Comparison of ENCODE assay signal across 8 cellular contexts in genomic region chr3:9770276-9770812, GRCh38. TPM values are rescaled to one million over a fixed set of nuclear protein-coding genes. Genes with fewer than 3 reads are reported as not detected.
DNase-seq lines count a peak whose midpoint lies in the region; ATAC-seq, FAIRE-seq and TF ChIP-seq lines count a peak whose summit lies in the region.

No MANE protein-coding gene starts in this region.

- H3K36me3 Mint-ChIP-seq in T-helper 17 cell (ENCODE audit: low read depth), result no peaks in the 10 kb centered on the region

- 0 out of 2 replicates have a peak, but pooled peaks cover 2% of the 10 kb centered on the region for H3F3A ChIP-seq in DOHH2 (ENCODE audit: control insufficient read depth, insufficient read depth)
- no peaks in the 10 kb centered on the region for H3F3A ChIP-seq in neural cell (ENCODE audit: insufficient read depth, low read length, poor library complexity, severe bottlenecking)

- TF ChIP-seq CTCF in DOHH2 (IDR thresholded peaks at IDR 0.05; ENCODE audit: low read depth, low read length, poor library complexity, severe bottlenecking), result no peak
- TF ChIP-seq CTCF in neural cell (IDR thresholded peaks at IDR 0.05; ENCODE audit: poor library complexity, severe bottlenecking), result no peak
- TF ChIP-seq CTCF in foreskin keratinocyte (conservative IDR thresholded peaks at IDR 0.05), result no peak

- no peak for FAIRE-seq in GM19239 (lab: Jason Lieb, UNC)

- H3K4me3 ChIP-seq in DOHH2 (ENCODE audit: low read length), result peak overlapping the region; percentile 65
- peak overlapping the region; percentile 61 for H3K4me3 ChIP-seq in neural cell (ENCODE audit: low read length)

- H3K27ac ChIP-seq in DOHH2 (ENCODE audit: low read depth, low read length), result no peak overlapping the region
- no peak overlapping the region for H3K27ac ChIP-seq in neural cell (ENCODE audit: low read length)
- H3K27ac ChIP-seq in foreskin keratinocyte, result no peak overlapping the region

- H3K9me2 ChIP-seq in DOHH2 (replicated peaks; ENCODE audit: control insufficient read depth, low read length), result no peaks in the 10 kb centered on the region
- no peaks in the 10 kb centered on the region for H3K9me2 ChIP-seq in neural cell (ENCODE audit: insufficient read depth, low read length)

- no peak for TF ChIP-seq RAD21 in neural cell (conservative IDR thresholded peaks at IDR 0.05)

- peaks cover 36% of the 10 kb centered on the region for H3K4me1 Mint-ChIP-seq in T-helper 17 cell

- H3K79me2 ChIP-seq in DOHH2 (ENCODE audit: control insufficient read depth, low read length), result no peaks in the 10 kb centered on the region
- H3K79me2 ChIP-seq in neural cell (replicated peaks; ENCODE audit: insufficient read depth, low read length), result no peaks in the 10 kb centered on the region

- H3K36me3 ChIP-seq in DOHH2 (ENCODE audit: control insufficient read depth, low read length), result no peaks in the 10 kb centered on the region
- H3K36me3 ChIP-seq in neural cell (ENCODE audit: insufficient read depth, low read length), result no peaks in the 10 kb centered on the region

- no peak for TF ChIP-seq EP300 in neural cell (conservative IDR thresholded peaks at IDR 0.05; ENCODE audit: poor library complexity, severe bottlenecking)

- H3K4me1 ChIP-seq in DOHH2 (ENCODE audit: control insufficient read depth, low read length), result peaks cover 27% of the 10 kb centered on the region
- no peaks in the 10 kb centered on the region for H3K4me1 ChIP-seq in foreskin keratinocyte

- H3K9me3 ChIP-seq in DOHH2 (ENCODE audit: control insufficient read depth, insufficient read depth, low read length) (no peaks in the 10 kb centered on the region), T-helper 17 cell (ENCODE audit: control insufficient read depth, low read length, poor library complexity, severe bottlenecking) (no peaks in the 10 kb centered on the region), neural cell (ENCODE audit: low read length) (no peaks in the 10 kb centered on the region)

- H3K27me3 Mint-ChIP-seq in T-helper 17 cell, result no peaks in the 10 kb centered on the region

- peak overlapping the region; percentile 53 for H3K9ac ChIP-seq in neural cell (ENCODE audit: low read length)

- ATAC-seq in T-helper 17 cell (no peak), foreskin keratinocyte (no peak), GM21528 (IDR thresholded peaks at IDR 0.05; ENCODE audit: low FRiP score, unreplicated experiment) (no peak)

- H3K4me3 Mint-ChIP-seq in T-helper 17 cell, result peak overlapping the region; percentile 69

- H2AFZ ChIP-seq in neural cell (ENCODE audit: low read depth, low read length), result no peak overlapping the region

- H3K27me3 ChIP-seq in DOHH2 (ENCODE audit: control insufficient read depth, low read length) (peaks cover 11% of the 10 kb centered on the region), neural cell (ENCODE audit: insufficient read depth, low read depth, low read length) (no peaks in the 10 kb centered on the region), foreskin keratinocyte (peaks cover 2% of the 10 kb centered on the region)

- H3K27ac Mint-ChIP-seq in T-helper 17 cell, result no peak overlapping the region

- DNase-seq in T-helper 17 cell (no peak), fibroblast of peridontal ligament (ENCODE audit: extremely low read depth) (peak; percentile 46), GM19239 (ENCODE audit: insufficient read length, low spot score) (no peak), foreskin keratinocyte (no peak)
- DNase-seq in activated CD4-positive, CD25-positive, alpha-beta regulatory T cell treated with anti-CD3 and anti-CD28 coated beads, Interleukin-2, amount 50 U/mL, for 72 hours, result no peak

- peak overlapping the region; percentile 70 for H3K4me2 ChIP-seq in DOHH2 (ENCODE audit: low read length)
- H3K4me2 ChIP-seq in neural cell (ENCODE audit: low read length), result no peak overlapping the region

- no peaks in the 10 kb centered on the region for H4K20me1 ChIP-seq in DOHH2 (ENCODE audit: control insufficient read depth, insufficient read depth, low read depth, low read length)
- no peaks in the 10 kb centered on the region for H4K20me1 ChIP-seq in neural cell (ENCODE audit: insufficient read depth)

TF ChIP-seq in neural cell, 6 proteins besides CTCF, POLR2A, EP300 and RAD21:
- TF ChIP-seq EZH2 (IDR thresholded peaks at IDR 0.05; ENCODE audit: borderline replicate concordance, insufficient read depth, low read length, poor library complexity, severe bottlenecking) (no peak), TAF1 (IDR thresholded peaks at IDR 0.05; ENCODE audit: low read depth) (no peak), POLR2AphosphoS5 (IDR thresholded peaks at IDR 0.05) (no peak), MXI1 (conservative IDR thresholded peaks at IDR 0.05; ENCODE audit: poor library complexity, severe bottlenecking) (no peak), REST (IDR thresholded peaks at IDR 0.05; ENCODE audit: borderline replicate concordance) (no peak), SMC3 (conservative IDR thresholded peaks at IDR 0.05; ENCODE audit: poor library complexity) (no peak)

RNA-seq across cellular contexts. Expression of gene CAMK1, which starts 0.6 kb away (rescaled TPM):
- total RNA-seq in T-helper 17 cell (1 to 10 TPM; 1.9 to 2.2 TPM), foreskin keratinocyte (6.6 and 9.3 TPM in 2 replicates)
- polyA plus RNA-seq in neural cell (18.7 and 21.3 TPM in 2 replicates), foreskin keratinocyte (8.7 and 10.7 TPM in 2 replicates)
- 6.1 and 12.4 TPM in 2 replicates for polyA minus RNA-seq in neural cell

RNA-seq across cellular contexts. Expression of gene OGG1, which starts 20.6 kb away (rescaled TPM):
- total RNA-seq in T-helper 17 cell (10 to 100 TPM; 18.4 to 22.6 TPM), foreskin keratinocyte (22.4 and 23.1 TPM in 2 replicates)
- polyA plus RNA-seq in neural cell (34.4 and 40.3 TPM in 2 replicates), foreskin keratinocyte (22.4 and 25.2 TPM in 2 replicates)
- polyA minus RNA-seq in neural cell, result 60.5 and 73.5 TPM in 2 replicates

RNA-seq across cellular contexts. Expression of gene TADA3, which starts 21.9 kb away (rescaled TPM):
- 10 to 100 TPM; 32.2 to 35.2 TPM for total RNA-seq in T-helper 17 cell
- 55.4 and 64.0 TPM in 2 replicates for polyA plus RNA-seq in neural cell
- 36.5 and 39.1 TPM in 2 replicates for polyA minus RNA-seq in neural cell
- total RNA-seq in foreskin keratinocyte, result 56.0 and 56.1 TPM in 2 replicates
- 63.8 and 66.4 TPM in 2 replicates for polyA plus RNA-seq in foreskin keratinocyte

RNA-seq across cellular contexts. Expression of gene ARPC4, which starts 22.5 kb away (rescaled TPM):
- total RNA-seq in T-helper 17 cell (100 to 1,000 TPM; 155 to 192 TPM), foreskin keratinocyte (140 and 146 TPM in 2 replicates)
- polyA plus RNA-seq in neural cell (179 and 188 TPM in 2 replicates), foreskin keratinocyte (165 and 174 TPM in 2 replicates)
- 133 and 144 TPM in 2 replicates for polyA minus RNA-seq in neural cell

RNA-seq across cellular contexts. Expression of gene BRPF1, which starts 38.8 kb away (rescaled TPM):
- 10 to 100 TPM; 31.8 to 41.0 TPM for total RNA-seq in T-helper 17 cell
- 14.9 and 18.0 TPM in 2 replicates for polyA plus RNA-seq in neural cell
- polyA minus RNA-seq in neural cell, result 30.0 and 30.9 TPM in 2 replicates
- total RNA-seq in foreskin keratinocyte, result 14.0 and 15.3 TPM in 2 replicates
- polyA plus RNA-seq in foreskin keratinocyte, result 7.4 TPM in 2 replicates
